In the genomic region with DNA sequence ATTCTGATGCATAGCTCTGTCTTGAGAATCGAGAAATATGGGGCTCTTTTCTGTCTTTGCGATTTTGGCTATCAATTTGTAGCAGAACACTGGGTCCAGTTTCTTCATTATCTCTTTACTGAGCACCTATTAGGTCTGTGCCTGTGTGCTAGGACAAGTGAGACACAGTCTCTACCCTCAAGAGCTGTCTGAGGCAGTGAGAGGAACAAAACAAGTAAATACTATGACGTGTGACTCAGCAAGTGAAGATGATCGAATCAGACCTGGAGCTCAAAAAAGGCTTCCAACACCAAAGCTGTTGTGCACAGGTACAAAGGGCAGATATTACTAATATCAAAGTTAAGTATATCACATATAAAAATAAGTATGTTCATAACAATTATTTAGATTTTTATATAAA, we compare ENCODE assay signal across 14 cellular contexts. TPM values are rescaled to one million over a fixed set of nuclear protein-coding genes. Genes with fewer than 3 reads are reported as not detected.
DNase-seq lines count a peak whose midpoint lies in the region; ATAC-seq, FAIRE-seq and TF ChIP-seq lines count a peak whose summit lies in the region.
"Had no signal": no experiment of that assay in that cellular context is flagged by ENCODE, and none has a peak within 500 bp of the region (broad histone marks: within the 10 kb centered on the region; RNA-seq: fewer than 3 reads in every experiment).

No MANE protein-coding gene starts in this region.

- DNase-seq in GM23338 (ENCODE audit: low spot score) (no peak), OCI-M1 (lab: John Stamatoyannopoulos, UW) (peak; percentile 83), H1 (ENCODE audit: low read depth in 1 of 2, low spot score in 2 of 2) (no peak), neural progenitor cell (ENCODE audit: low spot score) (no peak), DMS79 (lab: John Stamatoyannopoulos, UW) (no peak)
- no peak for DNase-seq in activated T-cell treated with anti-CD3 and anti-CD28 coated beads, Interleukin-2, amount 50 U/mL, for 1 hour
- DNase-seq: BE2C; CD4-positive, alpha-beta memory T cell; H7; NCI-H1092; Peyer's patch; SHP77 had no signal

- TF ChIP-seq CTCF in GM23338 (conservative IDR thresholded peaks at IDR 0.05; ENCODE audit: low read depth in 2 of 2) (no peak), H1 (IDR thresholded peaks at IDR 0.05; ENCODE audit: control extremely low read depth in 1 of 3, insufficient read depth in 1 of 3, low read depth in 1 of 3, low read length in 3 of 3) (no peak), neural progenitor cell (IDR thresholded peaks at IDR 0.05) (no peak)

- no peak overlapping the region for H2BK120ac ChIP-seq in H1 (replicated peaks; ENCODE audit: low read depth, low read length)

- H3K4me1 ChIP-seq in GM23338 (ENCODE audit: insufficient read depth) (peaks cover 66% of the 10 kb centered on the region), H1 (replicated peaks in 1 of 4; ENCODE audit: control insufficient read depth in 3 of 4, insufficient read depth in 4 of 4, low read length in 3 of 4) (peaks cover 0 to 25% (median 5%) of the 10 kb centered on the region in 4 experiments; a peak in 4 of 7 replicates), neural progenitor cell (peaks cover 88% of the 10 kb centered on the region)
- H3K4me1 ChIP-seq: BE2C, Peyer's patch had no signal

- H3K9me3 ChIP-seq in H1 (ENCODE audit: insufficient read depth in 2 of 2, low read depth in 1 of 2, low read length in 1 of 2) (no peaks in the 10 kb centered on the region), neural progenitor cell (ENCODE audit: low read depth) (no peaks in the 10 kb centered on the region)
- H3K9me3 ChIP-seq: BE2C, Peyer's patch had no signal

- H2BK15ac ChIP-seq in H1 (ENCODE audit: low read length), result no peak overlapping the region

- no peak overlapping the region for H4K8ac ChIP-seq in H1 (ENCODE audit: extremely low read depth, insufficient read depth, low read length)

- H3F3A ChIP-seq in GM23338 (replicated peaks; ENCODE audit: low read depth), result no peaks in the 10 kb centered on the region
- peaks cover 43% of the 10 kb centered on the region for H3F3A ChIP-seq in neural progenitor cell (ENCODE audit: low read depth)

- H3K4me3 ChIP-seq in GM23338 (no peak overlapping the region), H1 (ENCODE audit: extremely low read depth in 1 of 4, insufficient read depth in 2 of 4, low read depth in 3 of 4, low read length in 4 of 4) (no peak overlapping the region), neural progenitor cell (no peak overlapping the region)
- H3K4me3 ChIP-seq: Peyer's patch had no signal

- no peak overlapping the region for H3K9ac ChIP-seq in H1 (replicated peaks in 1 of 4; ENCODE audit: extremely low read depth in 1 of 4, low read depth in 3 of 4, low read length in 3 of 4)
- H3K9ac ChIP-seq in neural progenitor cell, result no peak overlapping the region

- no peak overlapping the region for H2BK5ac ChIP-seq in H1 (ENCODE audit: low read depth, low read length)

- H3K36me3 ChIP-seq in GM23338 (ENCODE audit: insufficient read depth) (no peaks in the 10 kb centered on the region), H1 (ENCODE audit: control insufficient read depth in 2 of 4, insufficient read depth in 4 of 4, low read length in 3 of 4) (no peaks in the 10 kb centered on the region), neural progenitor cell (no peaks in the 10 kb centered on the region)
- H3K36me3 ChIP-seq: BE2C, Peyer's patch had no signal

- H3K23me2 ChIP-seq in H1 (ENCODE audit: low read depth, low read length), result no peaks in the 10 kb centered on the region

- H3K27ac Mint-ChIP-seq in GM23338 (peak overlapping the region; percentile 25; the same call in 1 of the 2 replicates), neural progenitor cell (no peak overlapping the region)
- H3K27ac Mint-ChIP-seq: CD4-positive, alpha-beta memory T cell; IgD-negative memory B cell had no signal

- no peak overlapping the region for H3K14ac ChIP-seq in H1 (ENCODE audit: insufficient read length)

- peaks cover 22% of the 10 kb centered on the region for H4K20me1 ChIP-seq in GM23338 (replicated peaks; ENCODE audit: insufficient read depth)
- H4K20me1 ChIP-seq in H1 (replicated peaks in 1 of 2; ENCODE audit: control insufficient read depth in 1 of 2, insufficient read depth in 2 of 2, low read length in 2 of 2), result peaks cover 0 to 8% of the 10 kb centered on the region in 2 experiments
- H4K20me1 ChIP-seq in neural progenitor cell (ENCODE audit: low read depth), result peaks cover 99% of the 10 kb centered on the region

- CTCF ChIA-PET in H1 (lab: Charles Lee; ENCODE audit: partially characterized antibody), result interaction anchor here (1.0 to 2.6 kb wide), 3 partner anchors 16 to 65 kb away, joined by 3 to 10 read pairs (median 5); no protein-coding TSS in a partner anchor

- no peak overlapping the region for H4K5ac ChIP-seq in H1 (ENCODE audit: insufficient read length, low read depth, low read length)

- H3K79me1 ChIP-seq in H1 (ENCODE audit: low read depth, low read length), result peaks cover 6% of the 10 kb centered on the region; the same call in 1 of the 2 replicates

- no peak overlapping the region for H4K91ac ChIP-seq in H1 (replicated peaks; ENCODE audit: insufficient read length, low read length)

- no peak for TF ChIP-seq RAD21 in H1 (IDR thresholded peaks at IDR 0.05 in 1 of 2, conservative IDR thresholded peaks at IDR 0.05 in 1 of 2; ENCODE audit: low read depth in 2 of 2, low read length in 2 of 2)

- H3K4ac ChIP-seq in H1 (replicated peaks; ENCODE audit: insufficient read length, low read depth, low read length), result no peak overlapping the region

- H2AFZ ChIP-seq in GM23338, result no peak overlapping the region
- H2AFZ ChIP-seq in H1 (ENCODE audit: low read length), result no peak overlapping the region
- H2AFZ ChIP-seq in neural progenitor cell (replicated peaks), result no peak overlapping the region

- H3K79me2 ChIP-seq in GM23338 (replicated peaks; ENCODE audit: insufficient read depth) (peaks cover 98% of the 10 kb centered on the region), H1 (ENCODE audit: control insufficient read depth in 1 of 2, insufficient read depth in 2 of 2, low read length in 2 of 2) (peaks cover 5 to 99% of the 10 kb centered on the region in 2 experiments; a peak in 3 of 4 replicates), neural progenitor cell (ENCODE audit: low read depth) (peaks cover 100% of the 10 kb centered on the region)

- peaks cover 61% of the 10 kb centered on the region for H3K4me1 Mint-ChIP-seq in GM23338
- peaks cover 10% of the 10 kb centered on the region for H3K4me1 Mint-ChIP-seq in neural progenitor cell
- H3K4me1 Mint-ChIP-seq: CD4-positive, alpha-beta memory T cell; IgD-negative memory B cell had no signal

- H3K27me3 ChIP-seq in GM23338 (ENCODE audit: insufficient read depth) (no peaks in the 10 kb centered on the region), H1 (replicated peaks in 1 of 4; ENCODE audit: control insufficient read depth in 3 of 4, extremely low read depth in 1 of 4, insufficient read depth in 3 of 4, low read length in 3 of 4) (no peaks in the 10 kb centered on the region), neural progenitor cell (no peaks in the 10 kb centered on the region)
- H3K27me3 ChIP-seq: BE2C, Peyer's patch had no signal

- H3K23ac ChIP-seq in H1 (ENCODE audit: insufficient read length), result no peak overlapping the region

- TF ChIP-seq POLR2A in H1 (IDR thresholded peaks at IDR 0.05; ENCODE audit: control extremely low read depth in 1 of 2, low read depth in 2 of 2, low read length in 2 of 2), result no peak

- TF ChIP-seq EP300 in H1 (IDR thresholded peaks at IDR 0.05; ENCODE audit: borderline replicate concordance in 1 of 2, low read depth in 2 of 2, low read length in 2 of 2), result no peak

- H3K4me3 Mint-ChIP-seq in GM23338 (no peak overlapping the region), neural progenitor cell (no peak overlapping the region)
- H3K4me3 Mint-ChIP-seq: CD4-positive, alpha-beta memory T cell; IgD-negative memory B cell had no signal

- WGBS in H1 (ENCODE audit: extremely low coverage in 1 of 2, insufficient coverage in 1 of 2, insufficient read length in 1 of 2, insufficient replicate concordance in 2 of 2, low coverage in 1 of 2, low lambda C conversion rate in 2 of 2, missing lambda C conversion rate in 1 of 2), 2 experiments, result 89% methylated on average over 4 of the region's 4 CpGs; no CpG with 5 or more reads in 1 of the 2 experiments

- H3K56ac ChIP-seq in H1 (replicated peaks; ENCODE audit: insufficient read length, low read depth, low read length), result no peak overlapping the region

- no peak overlapping the region; the same call in 1 of the 2 replicates for H2AK5ac ChIP-seq in H1 (ENCODE audit: low read depth, low read length)

- H3K27me3 Mint-ChIP-seq in GM23338 (ENCODE audit: insufficient read depth, low read depth, poor library complexity), result peaks cover 4% of the 10 kb centered on the region
- peaks cover 4% of the 10 kb centered on the region for H3K27me3 Mint-ChIP-seq in neural progenitor cell (ENCODE audit: insufficient read depth, low read depth)

- no peaks in the 10 kb centered on the region for H3K9me2 ChIP-seq in GM23338 (ENCODE audit: insufficient read depth)

- peaks cover 2% of the 10 kb centered on the region; the same call in 1 of the 3 replicates for H3K36me3 Mint-ChIP-seq in GM23338 (ENCODE audit: low read depth)
- peaks cover 2% of the 10 kb centered on the region for H3K36me3 Mint-ChIP-seq in neural progenitor cell
- H3K36me3 Mint-ChIP-seq: CD4-positive, alpha-beta memory T cell had no signal

- H3K27ac ChIP-seq in GM23338 (ENCODE audit: low read depth), result no peak overlapping the region; the same call in 1 of the 2 replicates
- no peak overlapping the region for H3K27ac ChIP-seq in H1 (ENCODE audit: low read depth, low read length)
- peak overlapping the region; percentile 82 for H3K27ac ChIP-seq in neural progenitor cell
- H3K27ac ChIP-seq: Peyer's patch had no signal

- H3K4me2 ChIP-seq in GM23338, result no peak overlapping the region
- H3K4me2 ChIP-seq in H1 (ENCODE audit: insufficient read depth in 1 of 2, low read depth in 2 of 2, low read length in 2 of 2), result no peak overlapping the region
- no peak overlapping the region for H3K4me2 ChIP-seq in neural progenitor cell

- ATAC-seq in GM23338, result no peak
- no peak for ATAC-seq in HG02870 (IDR thresholded peaks at IDR 0.05; ENCODE audit: unreplicated experiment)

- H3K18ac ChIP-seq in H1 (ENCODE audit: extremely low read depth, low read length), result no peak overlapping the region

- no peak overlapping the region for H2BK20ac ChIP-seq in H1 (ENCODE audit: low read length)

- H3K9me3 Mint-ChIP-seq in GM23338, result no peaks in the 10 kb centered on the region
- peaks cover 4% of the 10 kb centered on the region for H3K9me3 Mint-ChIP-seq in neural progenitor cell

- no peak overlapping the region for H2BK12ac ChIP-seq in H1 (ENCODE audit: low read depth, low read length)

- POLR2A ChIA-PET in H1 (lab: Charles Lee; ENCODE audit: partially characterized antibody), result interaction anchor here (1.3 kb wide), 1 partner anchor 24 kb away, joined by 3 read pairs; no protein-coding TSS in a partner anchor

- FAIRE-seq in H1 (lab: Jason Lieb, UNC), result no peak

RNA-seq across cellular contexts. Expression of gene LGR4, which starts 52.4 kb away (rescaled TPM):
- total RNA-seq in GM23338 (2014; rRNA removed; shearing (Covaris generic)), result 91.7 and 99.6 TPM in 2 replicates
- polyA plus RNA-seq in GM23338 (2016; fragmentation: Nextera tagmentation; extraction: Ambion mirVana) (21.2 and 22.6 TPM in 2 replicates), H1 (2011; rRNA removed) (21.9 and 26.6 TPM in 2 replicates)
- total RNA-seq in H1 (2021; fragmentation: NEBNext Ultra II Directional; extraction: Animal tissue kit (Norgen Biotek cat#: 25700)), result 57.6 and 61.7 TPM in 2 replicates
- polyA plus RNA-seq in H1 (2011; cell fraction: cytosol; rRNA removed), result 29.3 TPM
- 42.1 TPM for polyA plus RNA-seq in H1 (2011; cell fraction: nucleus; rRNA removed)
- polyA plus RNA-seq in H1 (2012, experiment 1 of 2), result 21.3 to 30.0 TPM (median 27.5 TPM) in 4 replicates
- polyA plus RNA-seq in H1 (2012, experiment 2 of 2), result 2.0 TPM
- 38.0 TPM for polyA plus RNA-seq in H1 (2013, experiment 1 of 2)
- 39.9 TPM for polyA plus RNA-seq in H1 (2013, experiment 2 of 2)
- 165 and 166 TPM in 2 replicates for polyA minus RNA-seq in H1 (2011; rRNA and poly(A)+ RNA removed)
- polyA minus RNA-seq in H1 (2011; cell fraction: cytosol; rRNA and poly(A)+ RNA removed), result 77.4 TPM
- 154 TPM for polyA minus RNA-seq in H1 (2011; cell fraction: nucleus; rRNA and poly(A)+ RNA removed)
- total RNA-seq in neural progenitor cell (ENCODE audit: low replicate concordance), result 219 and 274 TPM in 2 replicates

RNA-seq across cellular contexts. Expression of gene CCDC34, which starts 57.2 kb away (rescaled TPM):
- 7.4 and 10.1 TPM in 2 replicates for total RNA-seq in GM23338 (2014; rRNA removed; shearing (Covaris generic))
- 47.9 and 56.0 TPM in 2 replicates for polyA plus RNA-seq in GM23338 (2016; fragmentation: Nextera tagmentation; extraction: Ambion mirVana)
- total RNA-seq in H1 (2021; fragmentation: NEBNext Ultra II Directional; extraction: Animal tissue kit (Norgen Biotek cat#: 25700)), result 21.5 and 24.3 TPM in 2 replicates
- polyA plus RNA-seq in H1 (2011; rRNA removed), result 7.7 and 9.1 TPM in 2 replicates
- polyA plus RNA-seq in H1 (2011; cell fraction: cytosol; rRNA removed), result 11.6 TPM
- polyA plus RNA-seq in H1 (2011; cell fraction: nucleus; rRNA removed), result 9.2 TPM
- polyA plus RNA-seq in H1 (2012, experiment 1 of 2), result 12.7 to 28.5 TPM (median 14.3 TPM) in 4 replicates
- 4.6 TPM for polyA plus RNA-seq in H1 (2012, experiment 2 of 2)
- 48.8 TPM for polyA plus RNA-seq in H1 (2013, experiment 1 of 2)
- polyA plus RNA-seq in H1 (2013, experiment 2 of 2), result 47.8 TPM
- polyA minus RNA-seq in H1 (2011; rRNA and poly(A)+ RNA removed), result 2.5 and 2.8 TPM in 2 replicates
- 4.6 TPM for polyA minus RNA-seq in H1 (2011; cell fraction: cytosol; rRNA and poly(A)+ RNA removed)
- polyA minus RNA-seq in H1 (2011; cell fraction: nucleus; rRNA and poly(A)+ RNA removed), result 11.5 TPM
- total RNA-seq in neural progenitor cell (ENCODE audit: low replicate concordance), result 15.6 and 30.6 TPM in 2 replicates
